Comparison of ENCODE assay signal across 28 cellular contexts in genomic region chr2:226447338-226447885, GRCh38.
DNase-seq lines count a peak whose midpoint lies in the region; ATAC-seq and TF ChIP-seq lines count a peak whose summit lies in the region.
"Had no signal": no experiment of that assay in that cellular context is flagged by ENCODE, and none has a peak within 500 bp of the region (broad histone marks: within the 10 kb centered on the region; RNA-seq: fewer than 3 reads in every experiment).

No MANE protein-coding gene starts in this region.

- H3K4me3 Mint-ChIP-seq in MCF 10A (ENCODE audit: unreplicated experiment), result no peak overlapping the region
- H3K4me3 Mint-ChIP-seq: activated CD8-positive, alpha-beta T cell treated with anti-CD3 and anti-CD28 coated beads, Interleukin-2, amount 10 ng/mL, durations not matched to agents 7 days and 5 days; activated naive CD8-positive, alpha-beta T cell treated with anti-CD3 and anti-CD28 coated beads for 36 hours; CD4-positive, alpha-beta memory T cell; H9; stimulated activated naive CD8-positive, alpha-beta T cell treated with anti-CD3 and anti-CD28 coated beads, Interleukin-15, amount 100 ng/mL, for 72 hours; T-helper 17 cell had no signal

- H3K36me3 Mint-ChIP-seq in MCF 10A (ENCODE audit: insufficient read depth, unreplicated experiment), result peaks cover 6% of the 10 kb centered on the region
- H3K36me3 Mint-ChIP-seq: activated naive CD8-positive, alpha-beta T cell treated with anti-CD3 and anti-CD28 coated beads for 36 hours; CD4-positive, alpha-beta memory T cell had no signal

- TF ChIP-seq CTCF in MCF 10A (IDR thresholded peaks at IDR 0.05; ENCODE audit: unreplicated experiment) (no peak), breast epithelium (IDR thresholded peaks at IDR 0.05) (no peak), colonic mucosa (IDR thresholded peaks at IDR 0.05) (no peak), stomach (IDR thresholded peaks at IDR 0.05) (no peak)

- H3K9me3 ChIP-seq in breast epithelium, result peaks cover 0 to 2% of the 10 kb centered on the region in 2 donors
- no peaks in the 10 kb centered on the region for H3K9me3 ChIP-seq in colonic mucosa
- H3K9me3 ChIP-seq in mucosa of rectum (ENCODE audit: control insufficient read depth in 2 of 2, low read length in 2 of 2), result no peaks in the 10 kb centered on the region
- H3K9me3 ChIP-seq in stomach, result peaks cover 0 to 8% (median 0%) of the 10 kb centered on the region in 4 donors
- H3K9me3 ChIP-seq: prostate gland, tibial artery had no signal

- no peaks in the 10 kb centered on the region for H3K27me3 Mint-ChIP-seq in MCF 10A (ENCODE audit: insufficient read depth, unreplicated experiment)
- H3K27me3 Mint-ChIP-seq: stimulated activated naive CD8-positive, alpha-beta T cell treated with anti-CD3 and anti-CD28 coated beads, Interleukin-15, amount 100 ng/mL, for 72 hours; T-helper 17 cell had no signal

- H3K27me3 ChIP-seq in breast epithelium (no peaks in the 10 kb centered on the region), colonic mucosa (no peaks in the 10 kb centered on the region), mucosa of rectum (ENCODE audit: control insufficient read depth in 2 of 2, insufficient read depth in 2 of 2, low read length in 2 of 2) (no peaks in the 10 kb centered on the region), stomach (no peaks in the 10 kb centered on the region)
- H3K27me3 ChIP-seq: dorsolateral prefrontal cortex, tibial artery had no signal

- TF ChIP-seq EP300 in stomach (IDR thresholded peaks at IDR 0.05), result no peak

- no peak for TF ChIP-seq POLR2A in breast epithelium (IDR thresholded peaks at IDR 0.05)
- no peak for TF ChIP-seq POLR2A in stomach (IDR thresholded peaks at IDR 0.05)

- H3K27ac ChIP-seq in breast epithelium (no peak overlapping the region), colonic mucosa (peak overlapping the region; percentile 39), mucosa of rectum (ENCODE audit: low read depth in 2 of 2, low read length in 2 of 2) (peak overlapping the region; percentile 17), stomach (peak overlapping the region; percentile 44 to 75 (median 61))
- H3K27ac ChIP-seq: dorsolateral prefrontal cortex, prostate gland, tibial artery had no signal

- no TSS peak for BruUV-seq in MCF 10A (replicated peaks; lab: Mats Ljungman, UMichigan)

- peak overlapping the region; percentile 49 for H3K27ac Mint-ChIP-seq in MCF 10A (ENCODE audit: low read depth, unreplicated experiment)
- H3K27ac Mint-ChIP-seq: activated CD8-positive, alpha-beta T cell treated with anti-CD3 and anti-CD28 coated beads, Interleukin-2, amount 10 ng/mL, durations not matched to agents 7 days and 5 days; activated naive CD8-positive, alpha-beta T cell treated with anti-CD3 and anti-CD28 coated beads for 36 hours; activated T-helper 2 cell treated with anti-CD3 and anti-CD28 coated beads, Interferon-gamma antibody, Interleukin-2, Interleukin-4, amounts not matched to agents 10 μg/mL and 5 μg/mL and 100 μg/mL, durations not matched to agents 14 hours and 24 hours and 36 hours; CD4-positive, alpha-beta memory T cell; H9; stimulated activated naive CD8-positive, alpha-beta T cell treated with anti-CD3 and anti-CD28 coated beads, Interleukin-15, amount 100 ng/mL, for 72 hours; T-helper 17 cell had no signal

- peaks cover 13% of the 10 kb centered on the region for H3K9me3 Mint-ChIP-seq in MCF 10A (ENCODE audit: unreplicated experiment)
- H3K9me3 Mint-ChIP-seq: activated T-helper 2 cell treated with anti-CD3 and anti-CD28 coated beads, Interferon-gamma antibody, Interleukin-2, Interleukin-4, amounts not matched to agents 10 μg/mL and 5 μg/mL and 100 μg/mL, durations not matched to agents 14 hours and 24 hours and 36 hours had no signal

- intact Hi-C loops in MCF 10A (cut with micrococcal nuclease) (no loop called here), breast epithelium (cut with DNase I; ENCODE audit: low total_unique reads) (loop anchor here (5.0 kb wide), 1 partner anchor 740 kb away; no protein-coding TSS in a partner anchor), colonic mucosa (cut with DNase I) (loop anchor here (10.0 kb wide), 1 partner anchor 347 kb away; the partner anchor contains the start of gene IRS1), stomach (cut with DNase I; ENCODE audit: low total_unique reads) (no loop called here)

- DNase-seq in MCF 10A (ENCODE audit: unreplicated experiment), result no peak
- no peak for DNase-seq in breast epithelium (ENCODE audit: low spot score in 2 of 2)
- no peak for DNase-seq in colonic mucosa
- no peak for DNase-seq in stomach
- no peak for DNase-seq in activated CD4-positive, alpha-beta T cell treated with anti-CD3 and anti-CD28 coated beads, Interleukin-2, amount 50 U/mL, for 48 hours
- DNase-seq: activated CD4-positive, alpha-beta T cell treated with anti-CD3 and anti-CD28 coated beads for 1 hour; activated CD8-positive, alpha-beta T cell treated with anti-CD3 and anti-CD28 coated beads, Interleukin-2, amount 10 ng/mL, durations not matched to agents 7 days and 5 days; activated naive CD8-positive, alpha-beta T cell treated with anti-CD3 and anti-CD28 coated beads for 36 hours; CD4-positive, alpha-beta memory T cell; cerebellar nuclear complex; DMS 273 treated with DMSO at 0.1 percent for 48 hours; dorsolateral prefrontal cortex; H9; head of caudate nucleus; NCI-H1105 treated with DMSO at 0.1 percent for 48 hours; NCI-H2029; NCI-H2227 treated with DMSO at 0.1 percent for 48 hours; NCI-H526 treated with DMSO at 0.1 percent for 48 hours; stimulated activated CD8-positive, alpha-beta memory T cell treated with anti-CD3 and anti-CD28 coated beads, Interleukin-4, amount 100 ng/mL, for 48 hours; stimulated activated naive CD8-positive, alpha-beta T cell treated with anti-CD3 and anti-CD28 coated beads, Interleukin-15, amount 100 ng/mL, for 72 hours; T-helper 17 cell; tibial artery had no signal

- H3K4me3 ChIP-seq in breast epithelium, result no peak overlapping the region
- no peak overlapping the region for H3K4me3 ChIP-seq in colonic mucosa
- no peak overlapping the region for H3K4me3 ChIP-seq in mucosa of rectum (ENCODE audit: low read length in 2 of 2)
- H3K4me3 ChIP-seq in stomach, result no peak overlapping the region
- H3K4me3 ChIP-seq: dorsolateral prefrontal cortex, lung, prostate gland, tibial artery had no signal

- CTCF ChIA-PET in MCF 10A (lab: Yijun Ruan, JAX), result interaction anchor here (0.6 to 2.3 kb wide), 3 partner anchors 345 to 778 kb away, joined by 3 to 8 read pairs (median 4); no protein-coding TSS in a partner anchor

- POLR2A ChIA-PET in MCF 10A (lab: Yijun Ruan, JAX), result interaction anchor here (0.7 to 3.3 kb wide), 11 partner anchors 9 to 345 kb away, joined by 3 to 17 read pairs (median 4); no protein-coding TSS in a partner anchor

- H3K4me1 Mint-ChIP-seq in MCF 10A (ENCODE audit: insufficient read depth, unreplicated experiment), result peaks cover 21% of the 10 kb centered on the region
- H3K4me1 Mint-ChIP-seq: activated naive CD8-positive, alpha-beta T cell treated with anti-CD3 and anti-CD28 coated beads for 36 hours; CD4-positive, alpha-beta memory T cell; stimulated activated naive CD8-positive, alpha-beta T cell treated with anti-CD3 and anti-CD28 coated beads, Interleukin-15, amount 100 ng/mL, for 72 hours had no signal

- H3K9ac ChIP-seq in colonic mucosa (ENCODE audit: low read depth in 2 of 2, low read length in 2 of 2) (no peak overlapping the region), mucosa of rectum (ENCODE audit: low read depth in 1 of 2, low read length in 2 of 2) (no peak overlapping the region)

- 26 to 55% (median 35%) methylated on average over 4 of the region's 4 CpGs for WGBS in stomach, 5 donors

- ATAC-seq in GM21360 (IDR thresholded peaks at IDR 0.05; ENCODE audit: unreplicated experiment) (no peak), HG02798 (IDR thresholded peaks at IDR 0.05; ENCODE audit: poor library complexity, unreplicated experiment) (no peak)
- ATAC-seq: activated CD8-positive, alpha-beta T cell treated with anti-CD3 and anti-CD28 coated beads, Interleukin-2, amount 10 ng/mL, durations not matched to agents 7 days and 5 days; stimulated activated naive CD8-positive, alpha-beta T cell treated with anti-CD3 and anti-CD28 coated beads, Interleukin-15, amount 100 ng/mL, for 72 hours; T-helper 17 cell had no signal

- H3K36me3 ChIP-seq in breast epithelium (no peaks in the 10 kb centered on the region), colonic mucosa (no peaks in the 10 kb centered on the region), mucosa of rectum (ENCODE audit: control insufficient read depth in 2 of 2, insufficient read depth in 2 of 2, low read length in 2 of 2) (no peaks in the 10 kb centered on the region), stomach (no peaks in the 10 kb centered on the region)
- H3K36me3 ChIP-seq: prostate gland, tibial artery had no signal

- H3K4me1 ChIP-seq in breast epithelium (no peaks in the 10 kb centered on the region), colonic mucosa (no peaks in the 10 kb centered on the region), mucosa of rectum (ENCODE audit: control insufficient read depth in 2 of 2, insufficient read depth in 2 of 2, low read length in 2 of 2) (peaks cover 5 to 6% of the 10 kb centered on the region in 2 donors), stomach (peaks cover 7 to 30% (median 16%) of the 10 kb centered on the region in 4 donors)
- H3K4me1 ChIP-seq: prostate gland had no signal

Comparison
In these comparisons a context has a peak if more than half of its experiments do, and no peak if none do; other contexts are left out.
1. intact Hi-C loops: an anchor here in breast epithelium (5.0 kb wide) and colonic mucosa (10.0 kb wide); none called in MCF 10A and stomach.
2. H3K27ac ChIP-seq: peak in colonic mucosa (single experiment), mucosa of rectum (2 of 2) and stomach (5 of 5); none in breast epithelium (0 of 2).